ENCODE assay signal across 1 cellular context in the genomic region with DNA sequence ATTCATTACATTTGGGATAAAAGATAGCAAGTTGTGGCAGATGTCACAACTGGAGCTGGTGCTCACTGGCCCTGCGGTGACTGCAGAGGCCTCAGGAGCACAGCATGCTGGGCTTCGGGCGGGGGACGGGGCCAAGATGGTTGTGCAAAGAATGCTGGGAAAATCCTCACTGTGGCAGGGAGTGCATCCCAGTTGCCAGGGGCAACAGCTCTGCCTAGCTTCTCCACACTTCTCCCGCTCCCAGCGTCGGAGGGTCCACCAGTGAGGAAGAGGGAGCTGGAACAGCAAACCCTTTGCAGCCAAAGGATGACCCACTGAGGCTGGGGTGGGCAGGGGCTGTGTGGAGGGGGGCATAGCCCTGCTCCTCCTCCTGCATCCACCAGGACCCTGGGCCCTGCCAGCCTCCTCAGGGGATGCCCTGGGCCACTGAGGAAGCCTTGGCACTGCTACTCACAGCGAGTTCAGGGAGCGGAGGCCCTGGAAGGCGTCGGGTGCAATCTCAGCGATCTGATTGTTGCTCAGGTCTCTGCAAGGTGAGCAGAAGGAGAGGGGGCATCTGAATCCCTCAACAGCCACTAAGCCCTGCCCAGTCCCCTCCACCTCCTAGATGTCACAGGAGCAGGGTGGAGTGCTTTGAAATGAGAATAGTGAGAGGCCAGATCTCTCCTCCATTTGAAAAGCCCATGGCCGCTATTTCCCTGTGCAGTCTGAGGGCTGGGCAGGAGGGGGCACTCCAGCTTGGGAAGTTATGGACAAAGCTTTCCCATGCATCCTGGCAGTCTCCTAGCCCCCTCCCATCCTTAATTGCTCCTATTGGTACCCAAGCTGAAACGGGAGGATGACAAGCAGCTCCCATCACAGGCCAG.
TF ChIP-seq lines count a peak whose summit lies in the region.

No MANE protein-coding gene starts in this region.

TF ChIP-seq in GM23338, 12 proteins besides CTCF, POLR2A, EP300 and RAD21 (continued from another document):
- TF ChIP-seq, protein P1, sequence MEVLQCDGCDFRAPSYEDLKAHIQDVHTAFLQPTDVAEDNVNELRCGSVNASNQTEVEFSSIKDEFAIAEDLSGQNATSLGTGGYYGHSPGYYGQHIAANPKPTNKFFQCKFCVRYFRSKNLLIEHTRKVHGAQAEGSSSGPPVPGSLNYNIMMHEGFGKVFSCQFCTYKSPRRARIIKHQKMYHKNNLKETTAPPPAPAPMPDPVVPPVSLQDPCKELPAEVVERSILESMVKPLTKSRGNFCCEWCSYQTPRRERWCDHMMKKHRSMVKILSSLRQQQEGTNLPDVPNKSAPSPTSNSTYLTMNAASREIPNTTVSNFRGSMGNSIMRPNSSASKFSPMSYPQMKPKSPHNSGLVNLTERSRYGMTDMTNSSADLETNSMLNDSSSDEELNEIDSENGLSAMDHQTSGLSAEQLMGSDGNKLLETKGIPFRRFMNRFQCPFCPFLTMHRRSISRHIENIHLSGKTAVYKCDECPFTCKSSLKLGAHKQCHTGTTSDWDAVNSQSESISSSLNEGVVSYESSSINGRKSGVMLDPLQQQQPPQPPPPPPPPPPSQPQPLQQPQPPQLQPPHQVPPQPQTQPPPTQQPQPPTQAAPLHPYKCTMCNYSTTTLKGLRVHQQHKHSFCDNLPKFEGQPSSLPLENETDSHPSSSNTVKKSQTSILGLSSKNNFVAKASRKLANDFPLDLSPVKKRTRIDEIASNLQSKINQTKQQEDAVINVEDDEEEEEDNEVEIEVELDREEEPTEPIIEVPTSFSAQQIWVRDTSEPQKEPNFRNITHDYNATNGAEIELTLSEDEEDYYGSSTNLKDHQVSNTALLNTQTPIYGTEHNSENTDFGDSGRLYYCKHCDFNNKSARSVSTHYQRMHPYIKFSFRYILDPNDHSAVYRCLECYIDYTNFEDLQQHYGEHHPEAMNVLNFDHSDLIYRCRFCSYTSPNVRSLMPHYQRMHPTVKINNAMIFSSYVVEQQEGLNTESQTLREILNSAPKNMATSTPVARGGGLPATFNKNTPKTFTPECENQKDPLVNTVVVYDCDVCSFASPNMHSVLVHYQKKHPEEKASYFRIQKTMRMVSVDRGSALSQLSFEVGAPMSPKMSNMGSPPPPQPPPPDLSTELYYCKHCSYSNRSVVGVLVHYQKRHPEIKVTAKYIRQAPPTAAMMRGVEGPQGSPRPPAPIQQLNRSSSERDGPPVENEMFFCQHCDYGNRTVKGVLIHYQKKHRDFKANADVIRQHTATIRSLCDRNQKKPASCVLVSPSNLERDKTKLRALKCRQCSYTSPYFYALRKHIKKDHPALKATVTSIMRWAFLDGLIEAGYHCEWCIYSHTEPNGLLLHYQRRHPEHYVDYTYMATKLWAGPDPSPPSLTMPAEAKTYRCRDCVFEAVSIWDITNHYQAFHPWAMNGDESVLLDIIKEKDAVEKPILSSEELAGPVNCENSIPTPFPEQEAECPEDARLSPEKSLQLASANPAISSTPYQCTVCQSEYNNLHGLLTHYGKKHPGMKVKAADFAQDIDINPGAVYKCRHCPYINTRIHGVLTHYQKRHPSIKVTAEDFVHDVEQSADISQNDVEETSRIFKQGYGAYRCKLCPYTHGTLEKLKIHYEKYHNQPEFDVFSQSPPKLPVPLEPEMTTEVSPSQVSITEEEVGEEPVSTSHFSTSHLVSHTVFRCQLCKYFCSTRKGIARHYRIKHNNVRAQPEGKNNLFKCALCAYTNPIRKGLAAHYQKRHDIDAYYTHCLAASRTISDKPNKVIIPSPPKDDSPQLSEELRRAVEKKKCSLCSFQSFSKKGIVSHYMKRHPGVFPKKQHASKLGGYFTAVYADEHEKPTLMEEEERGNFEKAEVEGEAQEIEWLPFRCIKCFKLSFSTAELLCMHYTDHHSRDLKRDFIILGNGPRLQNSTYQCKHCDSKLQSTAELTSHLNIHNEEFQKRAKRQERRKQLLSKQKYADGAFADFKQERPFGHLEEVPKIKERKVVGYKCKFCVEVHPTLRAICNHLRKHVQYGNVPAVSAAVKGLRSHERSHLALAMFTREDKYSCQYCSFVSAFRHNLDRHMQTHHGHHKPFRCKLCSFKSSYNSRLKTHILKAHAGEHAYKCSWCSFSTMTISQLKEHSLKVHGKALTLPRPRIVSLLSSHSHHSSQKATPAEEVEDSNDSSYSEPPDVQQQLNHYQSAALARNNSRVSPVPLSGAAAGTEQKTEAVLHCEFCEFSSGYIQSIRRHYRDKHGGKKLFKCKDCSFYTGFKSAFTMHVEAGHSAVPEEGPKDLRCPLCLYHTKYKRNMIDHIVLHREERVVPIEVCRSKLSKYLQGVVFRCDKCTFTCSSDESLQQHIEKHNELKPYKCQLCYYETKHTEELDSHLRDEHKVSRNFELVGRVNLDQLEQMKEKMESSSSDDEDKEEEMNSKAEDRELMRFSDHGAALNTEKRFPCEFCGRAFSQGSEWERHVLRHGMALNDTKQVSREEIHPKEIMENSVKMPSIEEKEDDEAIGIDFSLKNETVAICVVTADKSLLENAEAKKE (CRISPR knock-in tag; IDR thresholded peaks at IDR 0.05) = no peak
- no peak for TF ChIP-seq POLR2AphosphoS5 (IDR thresholded peaks at IDR 0.05; ENCODE audit: low read depth)
- no peak for TF ChIP-seq CREB1 (CRISPR knock-in tag; IDR thresholded peaks at IDR 0.05; ENCODE audit: low read depth)
- TF ChIP-seq EZH2 (IDR thresholded peaks at IDR 0.05; ENCODE audit: low read depth, unreplicated experiment) = no peak
- TF ChIP-seq ZNF114 (CRISPR knock-in tag; IDR thresholded peaks at IDR 0.05) = no peak
- TF ChIP-seq EZH2phosphoT487 (IDR thresholded peaks at IDR 0.05; ENCODE audit: unreplicated experiment) = no peak
- TF ChIP-seq, protein P2, sequence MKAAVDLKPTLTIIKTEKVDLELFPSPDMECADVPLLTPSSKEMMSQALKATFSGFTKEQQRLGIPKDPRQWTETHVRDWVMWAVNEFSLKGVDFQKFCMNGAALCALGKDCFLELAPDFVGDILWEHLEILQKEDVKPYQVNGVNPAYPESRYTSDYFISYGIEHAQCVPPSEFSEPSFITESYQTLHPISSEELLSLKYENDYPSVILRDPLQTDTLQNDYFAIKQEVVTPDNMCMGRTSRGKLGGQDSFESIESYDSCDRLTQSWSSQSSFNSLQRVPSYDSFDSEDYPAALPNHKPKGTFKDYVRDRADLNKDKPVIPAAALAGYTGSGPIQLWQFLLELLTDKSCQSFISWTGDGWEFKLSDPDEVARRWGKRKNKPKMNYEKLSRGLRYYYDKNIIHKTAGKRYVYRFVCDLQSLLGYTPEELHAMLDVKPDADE (IDR thresholded peaks at IDR 0.05) = no peak
- no peak for TF ChIP-seq REST (IDR thresholded peaks at IDR 0.05; ENCODE audit: unreplicated experiment)
- TF ChIP-seq STAT1 (IDR thresholded peaks at IDR 0.05; ENCODE audit: unreplicated experiment) = no peak
TF ChIP-seq in GM23338: peak in this region for 0.
